In the genomic region with DNA sequence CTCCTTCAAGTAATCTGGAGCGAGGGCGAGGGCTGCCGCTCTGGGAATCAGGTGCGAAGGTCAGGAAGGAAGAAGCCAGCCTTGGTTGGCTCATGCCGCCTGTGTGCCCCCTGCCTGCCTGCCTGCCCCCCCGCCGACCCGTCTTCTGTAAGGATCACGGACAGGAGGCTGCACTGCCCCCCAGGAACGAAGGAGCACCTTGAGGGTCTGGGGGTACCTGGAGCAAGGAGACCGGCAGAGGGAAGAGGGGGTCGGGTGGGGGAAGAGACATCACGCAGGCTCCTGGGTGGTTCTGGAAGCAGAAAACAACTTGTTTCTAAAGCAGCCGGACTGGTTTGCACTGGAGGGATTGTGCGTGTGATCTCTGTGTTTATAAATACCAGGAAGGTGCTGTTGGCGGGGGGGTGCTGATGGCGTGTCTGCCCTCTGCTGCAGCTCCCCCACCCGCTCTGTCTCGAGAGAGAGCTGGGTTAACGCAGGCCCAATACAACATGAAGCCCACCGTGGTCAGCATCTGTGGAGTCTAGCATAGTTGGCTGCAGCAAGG, we compare ENCODE assay signal across 9 cellular contexts. TPM values are rescaled to one million over a fixed set of nuclear protein-coding genes. Genes with fewer than 3 reads are reported as not detected.
DNase-seq lines count a peak whose midpoint lies in the region; ATAC-seq and TF ChIP-seq lines count a peak whose summit lies in the region.
"Had no signal": no experiment of that assay in that cellular context is flagged by ENCODE, and none has a peak within 500 bp of the region (broad histone marks: within the 10 kb centered on the region; RNA-seq: fewer than 3 reads in every experiment).

No MANE protein-coding gene starts in this region.

- H3K27ac Mint-ChIP-seq in activated naive CD8-positive, alpha-beta T cell: peak overlapping the region; percentile 82
- no peak overlapping the region for H3K27ac Mint-ChIP-seq in activated naive CD8-positive, alpha-beta T cell treated with anti-CD3 and anti-CD28 coated beads, Interleukin-2, amount 50 U/mL, for 24 hours
- H3K27ac Mint-ChIP-seq in activated T-helper 17 cell treated with anti-CD3 and anti-CD28 coated beads, Interleukin-2, amount 50 U/mL, for 72 hours: no peak overlapping the region

- TF ChIP-seq POLR2A in adrenal gland (IDR thresholded peaks at IDR 0.05): peak; percentile 39 to 47

- ATAC-seq in activated naive CD8-positive, alpha-beta T cell treated with anti-CD3 and anti-CD28 coated beads, Interleukin-2, amount 50 U/mL, for 24 hours: no peak
- ATAC-seq in activated T-helper 17 cell treated with anti-CD3 and anti-CD28 coated beads, Interleukin-2, amount 50 U/mL, for 72 hours (replicated peaks): no peak
- no peak for ATAC-seq in HG02642 (IDR thresholded peaks at IDR 0.05; ENCODE audit: poor library complexity, unreplicated experiment)

- no peak for DNase-seq in activated naive CD8-positive, alpha-beta T cell treated with anti-CD3 and anti-CD28 coated beads, Interleukin-2, amount 50 U/mL, for 24 hours
- DNase-seq in adrenal gland (peak in 5 of 7 donors; percentile 59 to 81 (median 64)), NCI-H1092 (lab: John Stamatoyannopoulos, UW) (no peak)

- H3K27me3 ChIP-seq in adrenal gland (no peaks in the 10 kb centered on the region), iPS-20b (ENCODE audit: insufficient read depth, low read length) (peaks cover 58% of the 10 kb centered on the region), subcutaneous abdominal adipose tissue (ENCODE audit: control insufficient read depth in 5 of 5, insufficient read depth in 4 of 5, low read length in 5 of 5) (peaks cover 0 to 3% (median 0%) of the 10 kb centered on the region in 5 donors)

- no peak overlapping the region for H3K9ac ChIP-seq in iPS-20b (ENCODE audit: low read depth, low read length)
- H3K9ac ChIP-seq in subcutaneous abdominal adipose tissue (ENCODE audit: low read length in 5 of 5): peak overlapping the region; percentile 87 to 100 (median 99)

- no peaks in the 10 kb centered on the region for H3K9me3 Mint-ChIP-seq in activated naive CD8-positive, alpha-beta T cell (ENCODE audit: low read depth)
- no peaks in the 10 kb centered on the region for H3K9me3 Mint-ChIP-seq in activated naive CD8-positive, alpha-beta T cell treated with anti-CD3 and anti-CD28 coated beads, Interleukin-2, amount 50 U/mL, for 24 hours
- H3K9me3 Mint-ChIP-seq in activated T-helper 17 cell treated with anti-CD3 and anti-CD28 coated beads, Interleukin-2, amount 50 U/mL, for 72 hours: no peaks in the 10 kb centered on the region

- 3 to 7% (median 4%) methylated on average over 11 to 21 of the region's 21 CpGs for WGBS in adrenal gland, 4 donors

- H3K27ac ChIP-seq in adrenal gland (peak overlapping the region; percentile 94 to 100 (median 98)), iPS-20b (ENCODE audit: low read length) (no peak overlapping the region), subcutaneous abdominal adipose tissue (ENCODE audit: low read depth, low read length) (peak overlapping the region; percentile 100)

- H3K4me1 ChIP-seq in adrenal gland (replicated peaks in 1 of 2) (peaks cover 27 to 32% of the 10 kb centered on the region in 2 donors), iPS-20b (ENCODE audit: insufficient read depth, low read length) (peaks cover 1% of the 10 kb centered on the region; the same call in 1 of the 2 replicates), subcutaneous abdominal adipose tissue (ENCODE audit: control insufficient read depth in 5 of 5, insufficient read depth in 5 of 5, low read length in 5 of 5) (peaks cover 13 to 68% (median 59%) of the 10 kb centered on the region in 5 donors)

- H3K9me3 ChIP-seq in adrenal gland (replicated peaks in 1 of 3) (no peaks in the 10 kb centered on the region), iPS-20b (ENCODE audit: insufficient read depth, low read depth, low read length) (no peaks in the 10 kb centered on the region), subcutaneous abdominal adipose tissue (ENCODE audit: control insufficient read depth in 5 of 5, low read length in 5 of 5) (no peaks in the 10 kb centered on the region)

- intact Hi-C loops in adrenal gland (cut with DNase I): loop anchor here (5.0 to 10.0 kb wide), 3 partner anchors 437 to 690 kb away; partner anchors contain the start of gene MRPL33 (in 1 of the 2)

- H3K36me3 Mint-ChIP-seq in activated naive CD8-positive, alpha-beta T cell: no peaks in the 10 kb centered on the region
- peaks cover 28% of the 10 kb centered on the region for H3K36me3 Mint-ChIP-seq in activated naive CD8-positive, alpha-beta T cell treated with anti-CD3 and anti-CD28 coated beads, Interleukin-2, amount 50 U/mL, for 24 hours (ENCODE audit: low read depth)
- H3K36me3 Mint-ChIP-seq in activated T-helper 17 cell treated with anti-CD3 and anti-CD28 coated beads, Interleukin-2, amount 50 U/mL, for 72 hours (ENCODE audit: low read depth): peaks cover 9% of the 10 kb centered on the region
- H3K36me3 Mint-ChIP-seq: brain had no signal

- H3K4me3 Mint-ChIP-seq in activated naive CD8-positive, alpha-beta T cell: no peak overlapping the region
- no peak overlapping the region for H3K4me3 Mint-ChIP-seq in activated naive CD8-positive, alpha-beta T cell treated with anti-CD3 and anti-CD28 coated beads, Interleukin-2, amount 50 U/mL, for 24 hours
- H3K4me3 Mint-ChIP-seq in activated T-helper 17 cell treated with anti-CD3 and anti-CD28 coated beads, Interleukin-2, amount 50 U/mL, for 72 hours: no peak overlapping the region
- H3K4me3 Mint-ChIP-seq: brain had no signal

- H3K4me3 ChIP-seq in adrenal gland (peak overlapping the region; percentile 81 to 90 (median 90)), iPS-20b (ENCODE audit: low read length) (peak overlapping the region; percentile 80; the same call in 1 of the 2 replicates), subcutaneous abdominal adipose tissue (ENCODE audit: low read depth in 1 of 5, low read length in 5 of 5) (peak overlapping the region; percentile 91 to 98 (median 95))

- H3K4me1 Mint-ChIP-seq in activated naive CD8-positive, alpha-beta T cell (ENCODE audit: low read depth): peaks cover 37% of the 10 kb centered on the region
- H3K4me1 Mint-ChIP-seq in activated naive CD8-positive, alpha-beta T cell treated with anti-CD3 and anti-CD28 coated beads, Interleukin-2, amount 50 U/mL, for 24 hours: peaks cover 19% of the 10 kb centered on the region
- peaks cover 12% of the 10 kb centered on the region for H3K4me1 Mint-ChIP-seq in activated T-helper 17 cell treated with anti-CD3 and anti-CD28 coated beads, Interleukin-2, amount 50 U/mL, for 72 hours

- no peaks in the 10 kb centered on the region for H3K27me3 Mint-ChIP-seq in activated naive CD8-positive, alpha-beta T cell
- H3K27me3 Mint-ChIP-seq in activated naive CD8-positive, alpha-beta T cell treated with anti-CD3 and anti-CD28 coated beads, Interleukin-2, amount 50 U/mL, for 24 hours: peaks cover 2% of the 10 kb centered on the region
- H3K27me3 Mint-ChIP-seq in activated T-helper 17 cell treated with anti-CD3 and anti-CD28 coated beads, Interleukin-2, amount 50 U/mL, for 72 hours: no peaks in the 10 kb centered on the region

- no peak for TF ChIP-seq CTCF in adrenal gland (IDR thresholded peaks at IDR 0.05)

- H3K36me3 ChIP-seq in adrenal gland (replicated peaks in 1 of 2): peaks cover 0 to 3% of the 10 kb centered on the region in 2 donors
- no peaks in the 10 kb centered on the region for H3K36me3 ChIP-seq in iPS-20b (ENCODE audit: insufficient read depth, low read depth, low read length)
- peaks cover 0 to 6% (median 0%) of the 10 kb centered on the region in 5 donors for H3K36me3 ChIP-seq in subcutaneous abdominal adipose tissue (ENCODE audit: control insufficient read depth in 5 of 5, insufficient read depth in 5 of 5, low read length in 5 of 5)

RNA-seq across cellular contexts. Expression of gene FOSL2, which starts 1.7 kb away (rescaled TPM):
- total RNA-seq in adrenal gland: 100 to 1,000 TPM; 392 to 760 (median 431) TPM
- polyA plus RNA-seq in adrenal gland: 100 to 1,000 TPM in 1 of 3 donors, 10 to 100 TPM in 2; 83.3 to 143 (median 92.8) TPM
- total RNA-seq in activated T-helper 17 cell treated with anti-CD3 and anti-CD28 coated beads, Interleukin-2, amount 50 U/mL, for 72 hours: 100 to 1,000 TPM in 1 of 2 donors, 10 to 100 TPM in 1; 90.9 to 214 TPM

Comparison
In these comparisons a context has a peak if more than half of its experiments do, and no peak if none do; other contexts are left out.
1. DNase-seq: peak in adrenal gland (5 of 7); none in activated naive CD8-positive, alpha-beta T cell treated with anti-CD3 and anti-CD28 coated beads, Interleukin-2, amount 50 U/mL, for 24 hours (single experiment) and NCI-H1092 (single experiment).
2. Peak in every context shown above with its lines, with median percentiles within 50 percentile points of each other: H3K4me3 ChIP-seq.